In genomic region chrX:78614264-78614663, GRCh38 we compare ENCODE assay signal across 36 cellular contexts. TPM values are rescaled to one million over a fixed set of nuclear protein-coding genes. Genes with fewer than 3 reads are reported as not detected.
"Had no signal": no experiment of that assay in that cellular context is flagged by ENCODE, and none has a peak within 500 bp of the region (broad histone marks: within the 10 kb centered on the region; RNA-seq: fewer than 3 reads in every experiment).

No MANE protein-coding gene starts in this region.

- ATAC-seq: activated naive CD4-positive, alpha-beta T cell treated with anti-CD3 and anti-CD28 coated beads, Interleukin-2, amount 50 U/mL, for 72 hours; activated naive CD8-positive, alpha-beta T cell treated with anti-CD3 and anti-CD28 coated beads, Interleukin-2, amount 50 U/mL, for 24 hours; activated T-cell treated with anti-CD3 and anti-CD28 coated beads, Interleukin-2, amount 50 U/mL, for 4 hours; activated T-cell treated with anti-CD3 and anti-CD28 coated beads, Interleukin-2, amount 50 U/mL, for 72 hours; activated T-helper 17 cell treated with anti-CD3 and anti-CD28 coated beads, Interleukin-2, amount 50 U/mL, for 72 hours; body of pancreas had no signal

- FAIRE-seq: bronchial epithelial cell had no signal

- H3K36me3 ChIP-seq: adrenal gland, ascending aorta, brain microvascular endothelial cell, breast epithelium, cardiac muscle cell had no signal

- H3K9me3 ChIP-seq: adrenal gland, body of pancreas, breast epithelium had no signal

- H3K27me3 ChIP-seq: adrenal gland, ascending aorta, body of pancreas, brain microvascular endothelial cell, cardiac muscle cell had no signal

- H3K4me3 ChIP-seq: adrenal gland, ascending aorta, body of pancreas, breast epithelium, cardiac muscle cell had no signal

- H3K4me1 ChIP-seq: adrenal gland, ascending aorta, body of pancreas, breast epithelium had no signal

- H3K27ac ChIP-seq: adrenal gland, ascending aorta, body of pancreas, brain microvascular endothelial cell, breast epithelium, cardiac muscle cell had no signal

- DNase-seq: activated effector memory CD4-positive, alpha-beta T cell treated with anti-CD3 and anti-CD28 coated beads, Interleukin-2, amount 50 U/mL, for 16 hours; activated effector memory CD4-positive, alpha-beta T cell treated with Interleukin-2 at 50 U/mL for 16 hours; activated gamma-delta T cell; activated gamma-delta T cell treated with Interleukin-2 at 50 U/mL for 16 hours; activated naive CD4-positive, alpha-beta T cell; activated naive CD4-positive, alpha-beta T cell treated with anti-CD3 and anti-CD28 coated beads for 36 hours; activated naive CD4-positive, alpha-beta T cell treated with anti-CD3 and anti-CD28 coated beads, Interleukin-2, amount 10 ng/mL, durations not matched to agents 7 days and 5 days; activated naive CD4-positive, alpha-beta T cell treated with anti-CD3 and anti-CD28 coated beads, Interleukin-2, amount 50 U/mL, for 16 hours; activated naive CD4-positive, alpha-beta T cell treated with Interleukin-2 at 50 U/mL for 16 hours; activated naive CD8-positive, alpha-beta T cell treated with anti-CD3 and anti-CD28 coated beads for 36 hours; activated naive CD8-positive, alpha-beta T cell treated with anti-CD3 and anti-CD28 coated beads, Interleukin-2, amount 10 ng/mL, durations not matched to agents 7 days and 5 days; activated naive CD8-positive, alpha-beta T cell treated with anti-CD3 and anti-CD28 coated beads, Interleukin-2, amount 50 U/mL, for 24 hours; activated T-cell treated with anti-CD3 and anti-CD28 coated beads, Interleukin-2, amount 50 U/mL, for 1 hour; activated T-cell treated with anti-CD3 and anti-CD28 coated beads, Interleukin-2, amount 50 U/mL, for 24 hours; activated T-cell treated with anti-CD3 and anti-CD28 coated beads, Interleukin-2, amount 50 U/mL, for 4 hours; activated T-cell treated with anti-CD3 and anti-CD28 coated beads, Interleukin-2, amount 50 U/mL, for 48 hours; activated T-cell treated with anti-CD3 and anti-CD28 coated beads, Interleukin-2, amount 50 U/mL, for 72 hours; adrenal gland; amniotic stem cell; amygdala; anterior cingulate cortex; aorta; body of pancreas; brain microvascular endothelial cell; caudate nucleus; central memory CD4-positive, alpha-beta T cell; cerebellar nuclear complex had no signal

RNA-seq across cellular contexts. Expression of gene RTL3, which starts 44.9 kb away (rescaled TPM):
- total RNA-seq: activated naive CD4-positive, alpha-beta T cell treated with anti-CD3 and anti-CD28 coated beads for 36 hours; activated naive CD4-positive, alpha-beta T cell treated with anti-CD3 and anti-CD28 coated beads, Interleukin-2, amount 50 U/mL, for 72 hours; activated naive CD8-positive, alpha-beta T cell treated with anti-CD3 and anti-CD28 coated beads for 36 hours; activated naive CD8-positive, alpha-beta T cell treated with anti-CD3 and anti-CD28 coated beads, Interleukin-2, amount 10 ng/mL, durations not matched to agents 7 days and 5 days; activated T-cell treated with anti-CD3 and anti-CD28 coated beads, Interleukin-2, amount 50 U/mL, for 4 hours; activated T-cell treated with anti-CD3 and anti-CD28 coated beads, Interleukin-2, amount 50 U/mL, for 72 hours; activated T-helper 1 cell treated with anti-CD3 and anti-CD28 coated beads, Interleukin-12 subunit alpha, Interleukin-12 subunit beta, Interleukin-2, Interleukin-4 antibody, amounts not matched to agents 30 ng/mL and 10 ng/mL and 1 ng/mL, durations not matched to agents 14 hours and 24 hours and 36 hours; activated T-helper 17 cell treated with anti-CD3 and anti-CD28 coated beads, Interleukin-2, amount 50 U/mL, for 72 hours; activated T-helper 2 cell treated with anti-CD3 and anti-CD28 coated beads, Interferon-gamma antibody, Interleukin-2, Interleukin-4, amounts not matched to agents 10 μg/mL and 5 μg/mL and 100 μg/mL, durations not matched to agents 14 hours and 24 hours and 36 hours; adrenal gland; ascending aorta; bronchial epithelial cell; cardiac muscle cell; cerebellum had no signal
- polyA plus RNA-seq: cardiac muscle cell had no signal
